ENCODE assay signal across 8 cellular contexts in genomic region chr2:61707984-61708852, GRCh38.
A peak's percentile ranks its signal among the peaks of the same experiment; 100 is the strongest.
DNase-seq lines count a peak whose midpoint lies in the region; ATAC-seq and TF ChIP-seq lines count a peak whose summit lies in the region.

No MANE protein-coding gene starts in this region.

- no peaks in the 10 kb centered on the region for H3K9me3 ChIP-seq in WERI-Rb-1 (ENCODE audit: severe bottlenecking)
- no peaks in the 10 kb centered on the region for H3K9me3 ChIP-seq in aorta (ENCODE audit: control insufficient read depth, low read length)

- 61 to 65% methylated on average over 12 of the region's 12 CpGs for WGBS in aorta, 2 donors

- no peak for DNase-seq in activated CD4-positive, CD25-positive, alpha-beta regulatory T cell (lab: John Stamatoyannopoulos, UW)
- DNase-seq in NCI-H1105 treated with DMSO at 0.1 percent for 48 hours (lab: John Stamatoyannopoulos, UW) (peak; percentile 78), WERI-Rb-1 (peak; percentile 54), lung microvascular endothelial cell (ENCODE audit: low read depth in 2 of 2) (peak; percentile 20 to 31), aorta (no peak), NOMO-1 (lab: John Stamatoyannopoulos, UW; ENCODE audit: unreplicated experiment in 2 of 2) (no peak)

- intact Hi-C loops in aorta (cut with DNase I): no loop called here

- no peak overlapping the region for H3K27ac ChIP-seq in WERI-Rb-1
- no peak overlapping the region for H3K27ac ChIP-seq in aorta (ENCODE audit: low read depth in 1 of 2, low read length in 2 of 2)

- H3K4me3 ChIP-seq in WERI-Rb-1 (ENCODE audit: low read depth, low read length) (no peak overlapping the region), aorta (ENCODE audit: low read length in 2 of 2) (no peak overlapping the region)

- H3K27me3 ChIP-seq in WERI-Rb-1 (ENCODE audit: insufficient read depth, low read depth, severe bottlenecking) (no peaks in the 10 kb centered on the region), aorta (ENCODE audit: control insufficient read depth in 1 of 2, insufficient read depth in 2 of 2, low read length in 1 of 2) (no peaks in the 10 kb centered on the region)

- peak; percentile 97 to 99 for ATAC-seq in activated CD4-positive, CD25-positive, alpha-beta regulatory T cell treated with anti-CD3 and anti-CD28 coated beads, Interleukin-2, amount 50 U/mL, for 24 hours
- peak; percentile 99 for ATAC-seq in HG02642 (IDR thresholded peaks at IDR 0.05; ENCODE audit: poor library complexity, unreplicated experiment)
- no peak for ATAC-seq in aorta (ENCODE audit: low FRiP score)

- H3K36me3 ChIP-seq in WERI-Rb-1: no peaks in the 10 kb centered on the region
- H3K36me3 ChIP-seq in aorta (ENCODE audit: control insufficient read depth in 1 of 2, insufficient read depth in 2 of 2, low read length in 1 of 2): no peaks in the 10 kb centered on the region

- no peaks in the 10 kb centered on the region for H3K4me1 ChIP-seq in aorta (ENCODE audit: control insufficient read depth in 1 of 2, insufficient read depth in 2 of 2, low read length in 2 of 2)

- TF ChIP-seq CTCF in WERI-Rb-1 (IDR thresholded peaks at IDR 0.05; ENCODE audit: low read depth, low read length): no peak

Comparison
In these comparisons a context has a peak if more than half of its experiments do, and no peak if none do; other contexts are left out.
1. DNase-seq: peak in NCI-H1105 treated with DMSO at 0.1 percent for 48 hours (single experiment), WERI-Rb-1 (single experiment) and lung microvascular endothelial cell (2 of 2); none in activated CD4-positive, CD25-positive, alpha-beta regulatory T cell (0 of 4), aorta (0 of 2) and NOMO-1 (0 of 2).